Comparison of ENCODE assay signal across 8 cellular contexts in the genomic region with DNA sequence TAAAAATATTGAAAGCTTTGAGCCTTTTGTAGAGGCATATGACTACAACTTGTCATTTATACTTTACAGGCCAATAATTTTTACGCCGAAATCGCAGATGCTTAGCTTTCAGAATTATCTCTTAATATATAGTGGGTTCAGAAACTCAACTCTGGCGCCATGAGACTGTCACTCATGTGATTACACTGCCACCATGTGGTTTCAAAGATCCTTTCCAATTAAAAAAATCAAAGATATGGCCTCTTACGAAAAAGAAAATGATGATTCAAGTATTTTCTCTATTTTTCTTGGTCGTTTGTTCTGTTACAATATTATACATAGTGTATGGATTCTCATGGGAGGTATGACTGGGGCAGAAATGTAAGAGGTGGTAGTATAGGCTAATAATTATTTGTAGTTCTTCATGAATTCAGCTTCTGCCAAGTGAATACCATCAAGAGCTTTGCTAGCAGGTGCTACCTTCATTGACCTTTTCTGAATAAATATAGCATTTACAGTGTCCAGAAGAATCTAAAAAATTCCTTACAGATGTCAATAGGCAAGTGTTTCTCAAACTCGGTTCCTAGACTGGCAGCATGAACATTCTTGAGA.
A peak's percentile ranks its signal among the peaks of the same experiment; 100 is the strongest.
DNase-seq lines count a peak whose midpoint lies in the region; ATAC-seq and TF ChIP-seq lines count a peak whose summit lies in the region.

No MANE protein-coding gene starts in this region.

- intact Hi-C loops in left ventricle myocardium inferior (cut with micrococcal nuclease), result loop anchor here (5.0 to 10.0 kb wide), 2 partner anchors 333 to 635 kb away; no protein-coding TSS in a partner anchor
- intact Hi-C loops in activated CD4-positive, alpha-beta memory T cell treated with anti-CD3 and anti-CD28 coated beads for 36 hours (cut with micrococcal nuclease), result loop anchor here (1.0 kb wide), 1 partner anchor 636 kb away; no protein-coding TSS in a partner anchor

- no peaks in the 10 kb centered on the region for H3K4me1 Mint-ChIP-seq in activated CD4-positive, alpha-beta memory T cell treated with anti-CD3 and anti-CD28 coated beads for 36 hours (ENCODE audit: low read depth)

- peak; percentile 68 for ATAC-seq in GM21619 (IDR thresholded peaks at IDR 0.05; ENCODE audit: unreplicated experiment)
- no peak for ATAC-seq in GM19397 (IDR thresholded peaks at IDR 0.05; ENCODE audit: unreplicated experiment)

- TF ChIP-seq CTCF in left ventricle myocardium inferior (IDR thresholded peaks at IDR 0.05; ENCODE audit: borderline replicate concordance), result peak; percentile 75

- CTCF ChIA-PET in activated CD4-positive, alpha-beta memory T cell treated with anti-CD3 and anti-CD28 coated beads for 36 hours (lab: Charles Lee), result interaction anchor here (1.1 to 1.8 kb wide), 3 partner anchors 18 to 637 kb away, joined by 4 to 18 read pairs (median 4); no protein-coding TSS in a partner anchor

- no peaks in the 10 kb centered on the region for H3K36me3 Mint-ChIP-seq in activated CD4-positive, alpha-beta memory T cell treated with anti-CD3 and anti-CD28 coated beads for 36 hours

- no peaks in the 10 kb centered on the region for H3K9me3 Mint-ChIP-seq in activated CD4-positive, alpha-beta memory T cell treated with anti-CD3 and anti-CD28 coated beads for 36 hours

- H3K4me1 ChIP-seq in left ventricle myocardium inferior, result no peaks in the 10 kb centered on the region

- H3K4me3 ChIP-seq in left ventricle myocardium inferior, result no peak overlapping the region

- no peak overlapping the region for H3K27ac Mint-ChIP-seq in activated CD4-positive, alpha-beta memory T cell treated with anti-CD3 and anti-CD28 coated beads for 36 hours

- no peak overlapping the region for H3K27ac ChIP-seq in left ventricle myocardium inferior (replicated peaks)

- H3K4me3 Mint-ChIP-seq in activated CD4-positive, alpha-beta memory T cell treated with anti-CD3 and anti-CD28 coated beads for 36 hours, result no peak overlapping the region

- POLR2A ChIA-PET in activated CD4-positive, alpha-beta memory T cell treated with anti-CD3 and anti-CD28 coated beads for 36 hours (lab: Charles Lee), result no interaction called here

- H3K27me3 Mint-ChIP-seq in activated CD4-positive, alpha-beta memory T cell treated with anti-CD3 and anti-CD28 coated beads for 36 hours, result no peaks in the 10 kb centered on the region

- peak; percentile 1 for DNase-seq in GDM1 (lab: John Stamatoyannopoulos, UW)
- DNase-seq in NAMALWA (ENCODE audit: low spot score), result peak; percentile 64
- DNase-seq in SW480 (ENCODE audit: low spot score), result peak; percentile 28
- DNase-seq in left ventricle myocardium inferior, result no peak
- DNase-seq in stromal cell of bone marrow (ENCODE audit: low read depth), result peak; percentile 30
- no peak for DNase-seq in activated CD4-positive, alpha-beta memory T cell treated with anti-CD3 and anti-CD28 coated beads for 36 hours

- no peaks in the 10 kb centered on the region for H3K36me3 ChIP-seq in left ventricle myocardium inferior

- peaks cover 6% of the 10 kb centered on the region for H3K9me3 ChIP-seq in left ventricle myocardium inferior (replicated peaks)

- peaks cover 29% of the 10 kb centered on the region for H3K27me3 ChIP-seq in left ventricle myocardium inferior (ENCODE audit: low read depth)

Comparison
In these comparisons a context has a peak if more than half of its experiments do, and no peak if none do; other contexts are left out.
1. DNase-seq: peak in GDM1 (single experiment), NAMALWA (single experiment), SW480 (single experiment) and stromal cell of bone marrow (single experiment); none in left ventricle myocardium inferior (single experiment) and activated CD4-positive, alpha-beta memory T cell treated with anti-CD3 and anti-CD28 coated beads for 36 hours (single experiment).